In genomic region chr13:24520733-24521132, GRCh38 we compare ENCODE assay signal across 9 cellular contexts.
"Had no signal": no experiment of that assay in that cellular context is flagged by ENCODE, and none has a peak within 500 bp of the region (broad histone marks: within the 10 kb centered on the region; RNA-seq: fewer than 3 reads in every experiment).

No MANE protein-coding gene starts in this region.

- H3K27ac ChIP-seq: GM23248 had no signal

- H3K9ac ChIP-seq: GM23248 had no signal

- FAIRE-seq: HTR-8/SVneo, K562 had no signal

- H2AFZ ChIP-seq: GM23248 had no signal

- DNase-seq: GM23248, GOT3, H7, HCEC 1CT, IMR-90, Kasumi-1, KG1 had no signal

- H3K4me3 ChIP-seq: GM23248, K562 had no signal

- ATAC-seq: K562 had no signal
